ENCODE assay signal across 17 cellular contexts in genomic region chr1:21491483-21492170, GRCh38. TPM values are rescaled to one million over a fixed set of nuclear protein-coding genes. Genes with fewer than 3 reads are reported as not detected.
DNase-seq lines count a peak whose midpoint lies in the region; ATAC-seq and TF ChIP-seq lines count a peak whose summit lies in the region.
"Had no signal": no experiment of that assay in that cellular context is flagged by ENCODE, and none has a peak within 500 bp of the region (broad histone marks: within the 10 kb centered on the region; RNA-seq: fewer than 3 reads in every experiment).

No MANE protein-coding gene starts in this region.

- no peak overlapping the region for H3K56ac ChIP-seq in IMR-90 (ENCODE audit: extremely low read depth, insufficient read depth, low read length)

- TF ChIP-seq RAD21 in IMR-90 (IDR thresholded peaks at IDR 0.05; ENCODE audit: low read length) = no peak

- no peak overlapping the region for H4K5ac ChIP-seq in IMR-90 (ENCODE audit: low read depth, low read length)

- H3K18ac ChIP-seq in IMR-90 (ENCODE audit: low read depth, low read length) = no peak overlapping the region

- H3K27me3 ChIP-seq in IMR-90 (ENCODE audit: control insufficient read depth, insufficient read depth, low read length) = no peaks in the 10 kb centered on the region; the same call in 1 of the 2 replicates
- H3K27me3 ChIP-seq: Peyer's patch had no signal

- H3K27me3 Mint-ChIP-seq in activated CD4-positive, alpha-beta T cell treated with anti-CD3 and anti-CD28 coated beads, Interleukin-2, amount 10 ng/mL, durations not matched to agents 24 days and 14 days = peaks cover 12% of the 10 kb centered on the region

- H3K4ac ChIP-seq in IMR-90 (ENCODE audit: low read depth, low read length) = peak overlapping the region; percentile 21

- H3K9me3 Mint-ChIP-seq in activated CD4-positive, alpha-beta T cell treated with anti-CD3 and anti-CD28 coated beads, Interleukin-2, amount 10 ng/mL, durations not matched to agents 24 days and 14 days = no peaks in the 10 kb centered on the region
- H3K9me3 Mint-ChIP-seq: activated CD8-positive, alpha-beta T cell treated with anti-CD3 and anti-CD28 coated beads for 36 hours; T-helper 2 cell treated with Interferon-gamma antibody and Interleukin-4, amounts not matched to agents 5 μg/mL and 100 μg/mL, for 36 hours had no signal

- H2BK15ac ChIP-seq in IMR-90 (ENCODE audit: low read depth, low read length) = no peak overlapping the region

- 0 out of 2 replicates have a peak overlapping the region, but pooled peaks have one; percentile 6 for H2BK120ac ChIP-seq in IMR-90 (ENCODE audit: low read depth, low read length)

- H3K36me3 Mint-ChIP-seq in activated CD4-positive, alpha-beta T cell treated with anti-CD3 and anti-CD28 coated beads, Interleukin-2, amount 10 ng/mL, durations not matched to agents 24 days and 14 days (ENCODE audit: low read depth) = no peaks in the 10 kb centered on the region
- H3K36me3 Mint-ChIP-seq: CD14-positive monocyte had no signal

- H4K20me1 ChIP-seq in IMR-90 (ENCODE audit: insufficient read depth, low read length) = no peaks in the 10 kb centered on the region

- POLR2A ChIA-PET in IMR-90 (lab: Charles Lee; ENCODE audit: unreplicated experiment) = no interaction called here

- dilution Hi-C loops in IMR-90 (cut with HindIII; ENCODE audit: low sequenced_read_pairs, unreplicated experiment) = no loop called here

- peak overlapping the region; percentile 33; the same call in 1 of the 2 replicates for H4K91ac ChIP-seq in IMR-90 (ENCODE audit: insufficient read depth, low read depth, low read length)

- no peak overlapping the region for H3K27ac ChIP-seq in IMR-90 (ENCODE audit: insufficient read depth, low read length)
- H3K27ac ChIP-seq: Peyer's patch, spleen, suprapubic skin had no signal

- H3K9me1 ChIP-seq in IMR-90 (ENCODE audit: insufficient read depth, low read length) = no peaks in the 10 kb centered on the region

- H3K4me3 Mint-ChIP-seq in activated CD4-positive, alpha-beta T cell treated with anti-CD3 and anti-CD28 coated beads, Interleukin-2, amount 10 ng/mL, durations not matched to agents 24 days and 14 days = no peak overlapping the region
- H3K4me3 Mint-ChIP-seq: activated CD8-positive, alpha-beta T cell treated with anti-CD3 and anti-CD28 coated beads for 36 hours; CD14-positive monocyte; T-helper 2 cell treated with Interferon-gamma antibody and Interleukin-4, amounts not matched to agents 5 μg/mL and 100 μg/mL, for 36 hours had no signal

- no peak overlapping the region for H3K9ac ChIP-seq in IMR-90 (ENCODE audit: low read depth, low read length)

- no peak overlapping the region for H3K4me3 ChIP-seq in IMR-90 (ENCODE audit: insufficient read depth, low read depth, low read length)
- H3K4me3 ChIP-seq: Peyer's patch, spleen, suprapubic skin had no signal

- no peak overlapping the region for H3K4me2 ChIP-seq in IMR-90 (ENCODE audit: low read depth, low read length)

- WGBS in IMR-90 (ENCODE audit: extremely low coverage in 2 of 2, insufficient read length in 1 of 2), 2 experiments = no CpG with 5 or more reads among the region's 7 CpGs

- no peaks in the 10 kb centered on the region for H3K79me1 ChIP-seq in IMR-90 (ENCODE audit: low read depth in 1 of 2, low read length in 2 of 2)

- no peak overlapping the region for H2AK9ac ChIP-seq in IMR-90 (replicated peaks; ENCODE audit: low read depth, low read length, poor library complexity)

- no peaks in the 10 kb centered on the region for H3K36me3 ChIP-seq in IMR-90 (ENCODE audit: control insufficient read depth, insufficient read depth, low read length)
- H3K36me3 ChIP-seq: Peyer's patch, spleen, suprapubic skin had no signal

- in situ Hi-C loops in IMR-90 (cut with MboI; ENCODE audit: low sequenced_read_pairs) = no loop called here

- no peak overlapping the region for H3K23ac ChIP-seq in IMR-90 (ENCODE audit: low read depth, low read length)

- H3K4me1 ChIP-seq in IMR-90 (ENCODE audit: control insufficient read depth, insufficient read depth, low read length) = peaks cover 6% of the 10 kb centered on the region
- H3K4me1 ChIP-seq: Peyer's patch, suprapubic skin had no signal

- ATAC-seq in IMR-90 (ENCODE audit: low read depth) = peak; percentile 42

- H3K4me1 Mint-ChIP-seq in activated CD4-positive, alpha-beta T cell treated with anti-CD3 and anti-CD28 coated beads, Interleukin-2, amount 10 ng/mL, durations not matched to agents 24 days and 14 days = peaks cover 5% of the 10 kb centered on the region
- H3K4me1 Mint-ChIP-seq: CD14-positive monocyte had no signal

- TF ChIP-seq POLR2A in IMR-90 (IDR thresholded peaks at IDR 0.05; ENCODE audit: low read depth, low read length) = no peak

- TF ChIP-seq CTCF in IMR-90 (conservative IDR thresholded peaks at IDR 0.05; ENCODE audit: low read depth, low read length) = no peak

- peak; percentile 70 for DNase-seq in D341Med (ENCODE audit: low spot score)
- no peak for DNase-seq in IMR-90
- DNase-seq in NCI-H345 (lab: John Stamatoyannopoulos, UW) = peak; percentile 89
- peak; percentile 29 for DNase-seq in dermis blood vessel endothelial cell
- DNase-seq in activated CD4-positive, alpha-beta T cell treated with anti-CD3 and anti-CD28 coated beads, Interleukin-2, amount 50 U/mL, for 4 hours = no peak
- no peak for DNase-seq in activated CD4-positive, alpha-beta T cell treated with anti-CD3 and anti-CD28 coated beads, Interleukin-2, amount 10 ng/mL, durations not matched to agents 24 days and 14 days
- no peak for DNase-seq in stimulated activated CD4-positive, alpha-beta T cell treated with anti-CD3 and anti-CD28 coated beads, Interleukin-1b, Interleukin-23, amount 100 ng/mL, for 48 hours
- DNase-seq in UCSD-AML1 (lab: John Stamatoyannopoulos, UW; ENCODE audit: unreplicated experiment) = no peak
- DNase-seq: activated gamma-delta T cell treated with Interleukin-2 at 50 U/mL for 16 hours; central memory CD4-positive, alpha-beta T cell; Peyer's patch; spleen had no signal

- H2BK20ac ChIP-seq in IMR-90 (ENCODE audit: low read depth, low read length) = peak overlapping the region; percentile 41; the same call in 1 of the 2 replicates

- no peak overlapping the region for H4K8ac ChIP-seq in IMR-90 (ENCODE audit: low read depth in 2 of 2, low read length in 2 of 2)

- no peak overlapping the region for H3K27ac Mint-ChIP-seq in activated CD4-positive, alpha-beta T cell treated with anti-CD3 and anti-CD28 coated beads, Interleukin-2, amount 10 ng/mL, durations not matched to agents 24 days and 14 days
- H3K27ac Mint-ChIP-seq: activated CD8-positive, alpha-beta T cell treated with anti-CD3 and anti-CD28 coated beads for 36 hours; T-helper 2 cell treated with Interferon-gamma antibody and Interleukin-4, amounts not matched to agents 5 μg/mL and 100 μg/mL, for 36 hours had no signal

- intact Hi-C loops in IMR-90 (cut with micrococcal nuclease) = loop anchor here (2.0 kb wide), 1 partner anchor 121 kb away; no protein-coding TSS in a partner anchor
- intact Hi-C loops in activated CD4-positive, alpha-beta T cell treated with anti-CD3 and anti-CD28 coated beads, Interleukin-2, amount 10 ng/mL, durations not matched to agents 24 days and 14 days (cut with micrococcal nuclease) = no loop called here

- no peak overlapping the region for H3K14ac ChIP-seq in IMR-90 (replicated peaks; ENCODE audit: low read depth, low read length)

- no peaks in the 10 kb centered on the region for H3K9me3 ChIP-seq in IMR-90 (ENCODE audit: control insufficient read depth, insufficient read depth, low read length)
- H3K9me3 ChIP-seq: Peyer's patch, spleen, suprapubic skin had no signal

- BruUV-seq in IMR-90 (replicated peaks; lab: Mats Ljungman, UMichigan) = no TSS peak

- no peak overlapping the region for H2BK5ac ChIP-seq in IMR-90 (ENCODE audit: low read depth, low read length, poor library complexity, severe bottlenecking)

- CTCF ChIA-PET in IMR-90 (lab: Yijun Ruan, JAX) = interaction anchor here (1.2 to 2.0 kb wide), 4 partner anchors 119 to 156 kb away, joined by 3 to 11 read pairs (median 5); no protein-coding TSS in a partner anchor

- H2AK5ac ChIP-seq in IMR-90 (ENCODE audit: low read depth, low read length) = no peak overlapping the region

- H2AFZ ChIP-seq in IMR-90 (replicated peaks; ENCODE audit: low read length, poor library complexity) = no peak overlapping the region

TF ChIP-seq in IMR-90, 13 proteins besides CTCF, POLR2A, EP300 and RAD21 (continues in another document):
- TF ChIP-seq RCOR1 (IDR thresholded peaks at IDR 0.05; ENCODE audit: insufficient replicate concordance, low read length) = no peak
- TF ChIP-seq RFX5 (IDR thresholded peaks at IDR 0.05; ENCODE audit: low read depth, low read length) = no peak
- TF ChIP-seq MAFK (IDR thresholded peaks at IDR 0.05; ENCODE audit: low read depth, low read length) = no peak
- TF ChIP-seq SMC3 (IDR thresholded peaks at IDR 0.05; ENCODE audit: low read depth, low read length) = no peak
- no peak for TF ChIP-seq MAZ (IDR thresholded peaks at IDR 0.05; ENCODE audit: borderline replicate concordance, low read depth, low read length)
- TF ChIP-seq NFE2L2 (IDR thresholded peaks at IDR 0.05; ENCODE audit: low read depth, low read length) = no peak
- TF ChIP-seq MXI1 (IDR thresholded peaks at IDR 0.05; ENCODE audit: borderline replicate concordance, low read depth, low read length) = no peak
- TF ChIP-seq, protein P1, sequence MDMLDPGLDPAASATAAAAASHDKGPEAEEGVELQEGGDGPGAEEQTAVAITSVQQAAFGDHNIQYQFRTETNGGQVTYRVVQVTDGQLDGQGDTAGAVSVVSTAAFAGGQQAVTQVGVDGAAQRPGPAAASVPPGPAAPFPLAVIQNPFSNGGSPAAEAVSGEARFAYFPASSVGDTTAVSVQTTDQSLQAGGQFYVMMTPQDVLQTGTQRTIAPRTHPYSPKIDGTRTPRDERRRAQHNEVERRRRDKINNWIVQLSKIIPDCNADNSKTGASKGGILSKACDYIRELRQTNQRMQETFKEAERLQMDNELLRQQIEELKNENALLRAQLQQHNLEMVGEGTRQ (IDR thresholded peaks at IDR 0.05; ENCODE audit: low read depth, low read length) = no peak
- TF ChIP-seq CHD1 (IDR thresholded peaks at IDR 0.05; ENCODE audit: low read depth, low read length) = no peak

RNA-seq across cellular contexts. Expression of gene ALPL, which starts 17.6 kb away (rescaled TPM):
- total RNA-seq in IMR-90 (2012; rRNA removed) (0.54 and 0.56 TPM in 2 replicates), dermis blood vessel endothelial cell (0.19 and 0.34 TPM in 2 replicates)
- polyA plus RNA-seq in IMR-90 (2012; rRNA removed) = 2.2 and 2.4 TPM in 2 replicates
- 1.4 and 4.4 TPM in 2 replicates for polyA plus RNA-seq in IMR-90 (2012; cell fraction: cytosol; rRNA removed)
- 1.0 and 2.3 TPM in 2 replicates for polyA plus RNA-seq in IMR-90 (2012; cell fraction: nucleus; rRNA removed; ENCODE audit: low replicate concordance)
- not detected in 2 replicates for total RNA-seq in activated CD4-positive, alpha-beta T cell treated with anti-CD3 and anti-CD28 coated beads, Interleukin-2, amount 10 ng/mL, durations not matched to agents 24 days and 14 days
- total RNA-seq: activated CD8-positive, alpha-beta T cell treated with anti-CD3 and anti-CD28 coated beads for 36 hours; epithelial cell of proximal tubule had no signal
- polyA plus RNA-seq: CD14-positive monocyte had no signal

RNA-seq across cellular contexts. Expression of gene NBPF3, which starts 51.7 kb away (rescaled TPM):
- total RNA-seq in IMR-90 (2012; rRNA removed) (18.1 and 18.8 TPM in 2 replicates), dermis blood vessel endothelial cell (1.4 and 6.6 TPM in 2 replicates)
- 6.7 and 8.7 TPM in 2 replicates for polyA plus RNA-seq in IMR-90 (2012; rRNA removed)
- polyA plus RNA-seq in IMR-90 (2012; cell fraction: cytosol; rRNA removed) = 7.9 and 12.1 TPM in 2 replicates
- 13.9 and 33.7 TPM in 2 replicates for polyA plus RNA-seq in IMR-90 (2012; cell fraction: nucleus; rRNA removed; ENCODE audit: low replicate concordance)
- total RNA-seq in activated CD4-positive, alpha-beta T cell treated with anti-CD3 and anti-CD28 coated beads, Interleukin-2, amount 10 ng/mL, durations not matched to agents 24 days and 14 days = 2.8 and 3.1 TPM in 2 replicates

Comparison
In these comparisons a context has a peak if more than half of its experiments do, and no peak if none do; other contexts are left out.
1. DNase-seq: peak in D341Med (single experiment), NCI-H345 (single experiment) and dermis blood vessel endothelial cell (single experiment); none in IMR-90 (single experiment), activated CD4-positive, alpha-beta T cell treated with anti-CD3 and anti-CD28 coated beads, Interleukin-2, amount 50 U/mL, for 4 hours (0 of 2), activated CD4-positive, alpha-beta T cell treated with anti-CD3 and anti-CD28 coated beads, Interleukin-2, amount 10 ng/mL, durations not matched to agents 24 days and 14 days (single experiment), stimulated activated CD4-positive, alpha-beta T cell treated with anti-CD3 and anti-CD28 coated beads, Interleukin-1b, Interleukin-23, amount 100 ng/mL, for 48 hours (single experiment) and UCSD-AML1 (single experiment).